Comparison of ENCODE assay signal across 1 cellular context in the genomic region with DNA sequence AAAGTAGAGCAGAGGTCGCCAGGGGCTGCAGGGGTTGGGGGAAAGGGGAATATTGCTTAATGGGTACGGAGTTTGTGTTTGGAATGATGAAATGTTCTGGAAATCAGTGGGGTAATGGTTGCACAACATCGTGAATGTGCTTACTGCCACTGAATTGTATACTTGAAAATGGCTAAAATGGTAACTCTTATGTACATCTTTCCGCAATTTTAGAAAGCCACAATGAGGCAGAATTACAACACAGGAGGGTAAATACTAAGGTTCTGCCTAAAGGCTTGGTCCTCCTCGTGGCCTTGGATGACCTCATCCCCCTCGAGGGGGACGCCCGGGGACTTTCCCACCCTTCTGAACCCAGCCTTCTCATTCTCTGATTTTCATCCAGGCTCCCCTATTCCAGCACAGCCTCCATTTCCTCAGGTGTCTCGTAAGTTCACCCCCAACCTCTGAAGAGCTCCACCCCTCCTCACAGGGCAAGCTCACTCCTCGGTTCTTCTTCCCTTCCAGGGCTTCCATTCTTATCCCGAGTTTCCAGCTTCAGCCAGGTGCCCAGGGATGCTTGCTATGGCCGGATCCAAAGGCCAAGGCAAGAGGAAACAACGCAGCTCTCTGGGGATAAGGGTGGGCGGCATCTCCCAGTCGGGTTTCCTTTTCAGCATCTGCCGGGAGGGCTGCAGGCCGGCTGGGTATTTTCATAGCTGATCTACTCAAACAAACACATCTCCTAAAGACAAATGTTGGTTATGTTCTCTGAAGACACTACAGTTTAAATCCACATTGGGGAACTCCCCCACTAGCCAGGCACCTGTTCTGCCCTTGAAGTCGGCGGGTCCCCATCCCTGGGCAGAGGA.
TF ChIP-seq lines count a peak whose summit lies in the region.

No MANE protein-coding gene starts in this region.

TF ChIP-seq in GM23338, 12 proteins besides CTCF, POLR2A, EP300 and RAD21 (continued from another document):
- TF ChIP-seq, protein P1, sequence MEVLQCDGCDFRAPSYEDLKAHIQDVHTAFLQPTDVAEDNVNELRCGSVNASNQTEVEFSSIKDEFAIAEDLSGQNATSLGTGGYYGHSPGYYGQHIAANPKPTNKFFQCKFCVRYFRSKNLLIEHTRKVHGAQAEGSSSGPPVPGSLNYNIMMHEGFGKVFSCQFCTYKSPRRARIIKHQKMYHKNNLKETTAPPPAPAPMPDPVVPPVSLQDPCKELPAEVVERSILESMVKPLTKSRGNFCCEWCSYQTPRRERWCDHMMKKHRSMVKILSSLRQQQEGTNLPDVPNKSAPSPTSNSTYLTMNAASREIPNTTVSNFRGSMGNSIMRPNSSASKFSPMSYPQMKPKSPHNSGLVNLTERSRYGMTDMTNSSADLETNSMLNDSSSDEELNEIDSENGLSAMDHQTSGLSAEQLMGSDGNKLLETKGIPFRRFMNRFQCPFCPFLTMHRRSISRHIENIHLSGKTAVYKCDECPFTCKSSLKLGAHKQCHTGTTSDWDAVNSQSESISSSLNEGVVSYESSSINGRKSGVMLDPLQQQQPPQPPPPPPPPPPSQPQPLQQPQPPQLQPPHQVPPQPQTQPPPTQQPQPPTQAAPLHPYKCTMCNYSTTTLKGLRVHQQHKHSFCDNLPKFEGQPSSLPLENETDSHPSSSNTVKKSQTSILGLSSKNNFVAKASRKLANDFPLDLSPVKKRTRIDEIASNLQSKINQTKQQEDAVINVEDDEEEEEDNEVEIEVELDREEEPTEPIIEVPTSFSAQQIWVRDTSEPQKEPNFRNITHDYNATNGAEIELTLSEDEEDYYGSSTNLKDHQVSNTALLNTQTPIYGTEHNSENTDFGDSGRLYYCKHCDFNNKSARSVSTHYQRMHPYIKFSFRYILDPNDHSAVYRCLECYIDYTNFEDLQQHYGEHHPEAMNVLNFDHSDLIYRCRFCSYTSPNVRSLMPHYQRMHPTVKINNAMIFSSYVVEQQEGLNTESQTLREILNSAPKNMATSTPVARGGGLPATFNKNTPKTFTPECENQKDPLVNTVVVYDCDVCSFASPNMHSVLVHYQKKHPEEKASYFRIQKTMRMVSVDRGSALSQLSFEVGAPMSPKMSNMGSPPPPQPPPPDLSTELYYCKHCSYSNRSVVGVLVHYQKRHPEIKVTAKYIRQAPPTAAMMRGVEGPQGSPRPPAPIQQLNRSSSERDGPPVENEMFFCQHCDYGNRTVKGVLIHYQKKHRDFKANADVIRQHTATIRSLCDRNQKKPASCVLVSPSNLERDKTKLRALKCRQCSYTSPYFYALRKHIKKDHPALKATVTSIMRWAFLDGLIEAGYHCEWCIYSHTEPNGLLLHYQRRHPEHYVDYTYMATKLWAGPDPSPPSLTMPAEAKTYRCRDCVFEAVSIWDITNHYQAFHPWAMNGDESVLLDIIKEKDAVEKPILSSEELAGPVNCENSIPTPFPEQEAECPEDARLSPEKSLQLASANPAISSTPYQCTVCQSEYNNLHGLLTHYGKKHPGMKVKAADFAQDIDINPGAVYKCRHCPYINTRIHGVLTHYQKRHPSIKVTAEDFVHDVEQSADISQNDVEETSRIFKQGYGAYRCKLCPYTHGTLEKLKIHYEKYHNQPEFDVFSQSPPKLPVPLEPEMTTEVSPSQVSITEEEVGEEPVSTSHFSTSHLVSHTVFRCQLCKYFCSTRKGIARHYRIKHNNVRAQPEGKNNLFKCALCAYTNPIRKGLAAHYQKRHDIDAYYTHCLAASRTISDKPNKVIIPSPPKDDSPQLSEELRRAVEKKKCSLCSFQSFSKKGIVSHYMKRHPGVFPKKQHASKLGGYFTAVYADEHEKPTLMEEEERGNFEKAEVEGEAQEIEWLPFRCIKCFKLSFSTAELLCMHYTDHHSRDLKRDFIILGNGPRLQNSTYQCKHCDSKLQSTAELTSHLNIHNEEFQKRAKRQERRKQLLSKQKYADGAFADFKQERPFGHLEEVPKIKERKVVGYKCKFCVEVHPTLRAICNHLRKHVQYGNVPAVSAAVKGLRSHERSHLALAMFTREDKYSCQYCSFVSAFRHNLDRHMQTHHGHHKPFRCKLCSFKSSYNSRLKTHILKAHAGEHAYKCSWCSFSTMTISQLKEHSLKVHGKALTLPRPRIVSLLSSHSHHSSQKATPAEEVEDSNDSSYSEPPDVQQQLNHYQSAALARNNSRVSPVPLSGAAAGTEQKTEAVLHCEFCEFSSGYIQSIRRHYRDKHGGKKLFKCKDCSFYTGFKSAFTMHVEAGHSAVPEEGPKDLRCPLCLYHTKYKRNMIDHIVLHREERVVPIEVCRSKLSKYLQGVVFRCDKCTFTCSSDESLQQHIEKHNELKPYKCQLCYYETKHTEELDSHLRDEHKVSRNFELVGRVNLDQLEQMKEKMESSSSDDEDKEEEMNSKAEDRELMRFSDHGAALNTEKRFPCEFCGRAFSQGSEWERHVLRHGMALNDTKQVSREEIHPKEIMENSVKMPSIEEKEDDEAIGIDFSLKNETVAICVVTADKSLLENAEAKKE (CRISPR knock-in tag; IDR thresholded peaks at IDR 0.05): no peak
- TF ChIP-seq STAT1 (IDR thresholded peaks at IDR 0.05; ENCODE audit: unreplicated experiment) (no peak), JUNB (IDR thresholded peaks at IDR 0.05; ENCODE audit: unreplicated experiment) (no peak), ZNF114 (CRISPR knock-in tag; IDR thresholded peaks at IDR 0.05) (no peak)
